ENCODE assay signal across 2 cellular contexts in the genomic region with DNA sequence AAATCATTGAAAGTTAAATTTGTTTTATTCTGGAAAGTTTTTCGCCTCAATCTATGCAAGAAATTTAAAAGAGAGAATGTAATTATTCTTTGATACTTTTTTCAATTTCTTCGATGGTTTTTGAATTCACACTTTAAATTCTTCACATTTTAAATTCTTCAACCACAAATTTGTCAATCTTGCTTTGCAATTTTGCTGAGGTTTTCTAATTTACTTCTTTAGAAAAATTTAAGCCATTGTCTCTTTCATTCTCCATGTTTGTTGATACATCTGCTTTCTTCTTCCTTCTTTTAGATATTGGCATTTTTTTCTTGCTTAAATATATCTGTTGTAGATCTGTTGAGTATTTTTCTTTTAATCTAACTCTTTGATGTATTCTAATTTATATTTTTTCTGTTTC.
TF ChIP-seq lines count a peak whose summit lies in the region.

No MANE protein-coding gene starts in this region.

TF ChIP-seq in HepG2, 621 proteins besides CTCF, POLR2A, EP300 and RAD21 (continued from another document):
- TF ChIP-seq MAFK (conservative IDR thresholded peaks at IDR 0.05 in 1 of 2, IDR thresholded peaks at IDR 0.05 in 1 of 2; ENCODE audit: low read length in 2 of 2) (peak; percentile 77 to 92), NR2F1 (CRISPR knock-in tag; IDR thresholded peaks at IDR 0.05) (no peak), ZNF136 (CRISPR knock-in tag; IDR thresholded peaks at IDR 0.05; ENCODE audit: low read depth) (no peak), ZNF263 (CRISPR knock-in tag; IDR thresholded peaks at IDR 0.05) (no peak), RORA (CRISPR knock-in tag; IDR thresholded peaks at IDR 0.05) (no peak), ZNF230 (CRISPR knock-in tag; IDR thresholded peaks at IDR 0.05) (no peak)

TF ChIP-seq in K562, 482 proteins besides CTCF, POLR2A, EP300 and RAD21 (continued from another document):
- TF ChIP-seq MTF1 (CRISPR knock-in tag; IDR thresholded peaks at IDR 0.05; ENCODE audit: borderline replicate concordance) = no peak
- TF ChIP-seq RB1 (IDR thresholded peaks at IDR 0.05; ENCODE audit: low read depth) = no peak
- no peak for TF ChIP-seq ZNF143 (CRISPR knock-in tag; IDR thresholded peaks at IDR 0.05)
- TF ChIP-seq FOXJ2 (tag; IDR thresholded peaks at IDR 0.05) = no peak
- TF ChIP-seq, protein P1, sequence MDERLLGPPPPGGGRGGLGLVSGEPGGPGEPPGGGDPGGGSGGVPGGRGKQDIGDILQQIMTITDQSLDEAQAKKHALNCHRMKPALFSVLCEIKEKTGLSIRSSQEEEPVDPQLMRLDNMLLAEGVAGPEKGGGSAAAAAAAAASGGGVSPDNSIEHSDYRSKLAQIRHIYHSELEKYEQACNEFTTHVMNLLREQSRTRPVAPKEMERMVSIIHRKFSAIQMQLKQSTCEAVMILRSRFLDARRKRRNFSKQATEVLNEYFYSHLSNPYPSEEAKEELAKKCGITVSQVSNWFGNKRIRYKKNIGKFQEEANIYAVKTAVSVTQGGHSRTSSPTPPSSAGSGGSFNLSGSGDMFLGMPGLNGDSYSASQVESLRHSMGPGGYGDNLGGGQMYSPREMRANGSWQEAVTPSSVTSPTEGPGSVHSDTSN (CRISPR knock-in tag; IDR thresholded peaks at IDR 0.05; ENCODE audit: low read depth) = no peak
- TF ChIP-seq, protein P1 (tag; conservative IDR thresholded peaks at IDR 0.05; ENCODE audit: low read depth) = no peak
- TF ChIP-seq ESRRB (CRISPR knock-in tag; IDR thresholded peaks at IDR 0.05; ENCODE audit: borderline replicate concordance) = no peak
- no peak for TF ChIP-seq SP1 (CRISPR knock-in tag; IDR thresholded peaks at IDR 0.05)
